In genomic region chr19:7468840-7469239, GRCh38 we compare ENCODE assay signal across 23 cellular contexts.
"Had no signal": no experiment of that assay in that cellular context is flagged by ENCODE, and none has a peak within 500 bp of the region (broad histone marks: within the 10 kb centered on the region; RNA-seq: fewer than 3 reads in every experiment).

No MANE protein-coding gene starts in this region.

- H3K27me3 ChIP-seq: dorsolateral prefrontal cortex, esophagus muscularis mucosa, foreskin keratinocyte, gastroesophageal sphincter, heart left ventricle, hepatocyte, left lung had no signal

- H2AFZ ChIP-seq: hepatocyte had no signal

- H3K4me3 ChIP-seq: coronary artery, dorsolateral prefrontal cortex, esophagus muscularis mucosa, gastroesophageal sphincter, heart left ventricle, hepatocyte, left lung, lower lobe of right lung, mucosa of descending colon had no signal

- FAIRE-seq: colon, endothelial cell of umbilical vein, frontal cortex, islet of Langerhans, keratinocyte had no signal

- H3K4me1 ChIP-seq: esophagus muscularis mucosa, foreskin keratinocyte, gastroesophageal sphincter, lower lobe of right lung had no signal

- H3K9me3 ChIP-seq: esophagus muscularis mucosa, gastroesophageal sphincter, heart left ventricle, left lung, lower lobe of right lung, mucosa of descending colon had no signal

- ATAC-seq: foreskin keratinocyte, gastroesophageal sphincter, heart left ventricle, left cardiac atrium, left lung, left ventricle myocardium superior, lower lobe of right lung, mucosa of descending colon had no signal

- H3K27ac ChIP-seq: coronary artery, esophagus muscularis mucosa, foreskin keratinocyte, gastroesophageal sphincter, heart left ventricle, hepatocyte, left lung, lower lobe of right lung had no signal

- DNase-seq: dermis blood vessel endothelial cell; dorsolateral prefrontal cortex; effector CD4-positive, alpha-beta T cell; effector memory CD4-positive, alpha-beta T cell; foreskin keratinocyte; heart left ventricle; hypothalamus; left cardiac atrium; left lung; left ventricle myocardium superior; lower lobe of right lung; mesenchymal stem cell; mucosa of descending colon; naive B cell had no signal

- H3K4me2 ChIP-seq: hepatocyte had no signal

- H3K79me2 ChIP-seq: hepatocyte had no signal
